Comparison of ENCODE assay signal across 8 cellular contexts in the genomic region with DNA sequence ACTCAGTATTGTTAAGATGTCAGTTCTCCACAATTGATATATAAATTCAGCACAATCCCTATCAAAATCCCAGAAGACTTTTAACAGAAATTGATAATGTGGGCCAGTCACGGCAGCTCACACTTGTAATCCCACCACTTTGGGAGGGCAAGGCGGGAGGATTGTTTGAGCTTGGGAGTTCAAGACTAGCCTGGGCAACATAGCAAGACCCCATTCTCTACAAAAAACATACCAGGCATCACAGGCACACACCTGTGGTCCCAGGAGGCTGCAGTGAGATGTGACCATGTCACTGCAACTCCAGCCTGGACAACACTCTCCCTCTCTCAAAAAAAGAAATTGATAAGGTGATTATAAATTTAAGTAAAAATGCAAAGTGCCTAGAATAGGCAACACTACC.
"Had no signal": no experiment of that assay in that cellular context is flagged by ENCODE, and none has a peak within 500 bp of the region (broad histone marks: within the 10 kb centered on the region; RNA-seq: fewer than 3 reads in every experiment).

No MANE protein-coding gene starts in this region.

- H3K27ac ChIP-seq: HL-60 had no signal

- DNase-seq: GOT3, H9, HCEC 1CT, HFFc6, IMR-90, KBM-7 had no signal

- FAIRE-seq: H54 had no signal

- H3K9me3 Mint-ChIP-seq: HFFc6 had no signal

- H3K27ac Mint-ChIP-seq: H9, HFFc6 had no signal

- H3K4me3 Mint-ChIP-seq: H9, HFFc6 had no signal

- H3K4me1 Mint-ChIP-seq: H9 had no signal
